ENCODE assay signal across 6 cellular contexts in genomic region chr4:143849296-143849695, GRCh38. TPM values are rescaled to one million over a fixed set of nuclear protein-coding genes. Genes with fewer than 3 reads are reported as not detected.
"Had no signal": no experiment of that assay in that cellular context is flagged by ENCODE, and none has a peak within 500 bp of the region (broad histone marks: within the 10 kb centered on the region; RNA-seq: fewer than 3 reads in every experiment).

No MANE protein-coding gene starts in this region.

RNA-seq across cellular contexts. Expression of gene GYPE, which starts 56.1 kb away (rescaled TPM):
- total RNA-seq: endothelial cell of umbilical vein, foreskin keratinocyte, hepatocyte, left lobe of liver, mammary epithelial cell, myocyte had no signal
- polyA plus RNA-seq: foreskin keratinocyte, hepatocyte, mammary epithelial cell had no signal
